Comparison of ENCODE assay signal across 28 cellular contexts in genomic region chr11:115213007-115213406, GRCh38.
"Had no signal": no experiment of that assay in that cellular context is flagged by ENCODE, and none has a peak within 500 bp of the region (broad histone marks: within the 10 kb centered on the region; RNA-seq: fewer than 3 reads in every experiment).

No MANE protein-coding gene starts in this region.

- H3K36me3 Mint-ChIP-seq: naive B cell had no signal

- H3K9me3 ChIP-seq: esophagus squamous epithelium, gastrocnemius medialis, left ventricle myocardium inferior, lower lobe of right lung, mucosa of descending colon had no signal

- H3K9me3 Mint-ChIP-seq: immature natural killer cell, mesothelial cell of epicardium had no signal

- H3K4me1 Mint-ChIP-seq: naive B cell had no signal

- H3K79me2 ChIP-seq: hepatocyte had no signal

- H3K36me3 ChIP-seq: esophagus squamous epithelium, gastrocnemius medialis, left ventricle myocardium inferior had no signal

- ATAC-seq: esophagus mucosa, gastrocnemius medialis, left colon, left lobe of liver, lower lobe of right lung, mucosa of descending colon had no signal

- H3K27ac Mint-ChIP-seq: mesothelial cell of epicardium, naive B cell had no signal

- H3K4me3 ChIP-seq: coronary artery, dorsolateral prefrontal cortex, esophagus squamous epithelium, gastrocnemius medialis, hepatocyte, left ventricle myocardium inferior, lower lobe of right lung, mucosa of descending colon had no signal

- H3K27ac ChIP-seq: coronary artery, dorsolateral prefrontal cortex, epithelial cell of prostate, esophagus squamous epithelium, gastrocnemius medialis, hepatocyte, left ventricle myocardium inferior, lower lobe of right lung had no signal

- H3K27me3 ChIP-seq: dorsolateral prefrontal cortex, esophagus squamous epithelium, gastrocnemius medialis, hepatocyte had no signal

- H3K4me3 Mint-ChIP-seq: immature natural killer cell, mesothelial cell of epicardium, naive B cell had no signal

- DNase-seq: dermis blood vessel endothelial cell; dorsolateral prefrontal cortex; effector CD4-positive, alpha-beta T cell; effector memory CD4-positive, alpha-beta T cell; erythroblast; esophagus squamous epithelium; foreskin fibroblast; foreskin melanocyte; gastrocnemius medialis; glutamatergic neuron; head of caudate nucleus; hypothalamus; immature natural killer cell; islet precursor cell; kidney; kidney glomerular epithelial cell; left colon; left ventricle myocardium inferior; lower lobe of right lung; mesenchymal stem cell; mucosa of descending colon; naive B cell had no signal

- H3K4me1 ChIP-seq: esophagus squamous epithelium, lower lobe of right lung had no signal

- H3K4me2 ChIP-seq: hepatocyte had no signal

- H2AFZ ChIP-seq: hepatocyte had no signal
